ENCODE assay signal across 12 cellular contexts in genomic region chr20:21767739-21768223, GRCh38.
A peak's percentile ranks its signal among the peaks of the same experiment; 100 is the strongest.
DNase-seq lines count a peak whose midpoint lies in the region; ATAC-seq and TF ChIP-seq lines count a peak whose summit lies in the region.
"Had no signal": no experiment of that assay in that cellular context is flagged by ENCODE, and none has a peak within 500 bp of the region (broad histone marks: within the 10 kb centered on the region; RNA-seq: fewer than 3 reads in every experiment).

No MANE protein-coding gene starts in this region.

- DNase-seq in DND-41 (no peak), HK-2 (ENCODE audit: unreplicated experiment) (peak; percentile 24), WERI-Rb-1 (peak; percentile 8), left lobe of liver (ENCODE audit: low spot score) (no peak), middle frontal gyrus (ENCODE audit: extremely low spot score, low spot score) (no peak), GF-D8 (lab: John Stamatoyannopoulos, UW) (no peak), DMS 273 treated with DMSO at 0.1 percent for 48 hours (lab: John Stamatoyannopoulos, UW) (no peak)
- DNase-seq: cerebellar nuclear complex, MV-4-11 had no signal

- no peak overlapping the region for H3K4me3 ChIP-seq in DND-41 (ENCODE audit: low read depth in 1 of 2, low read length in 2 of 2)
- H3K4me3 ChIP-seq in WERI-Rb-1 (ENCODE audit: low read depth, low read length), result no peak overlapping the region
- H3K4me3 ChIP-seq: SJSA1 had no signal

- H2AFZ ChIP-seq in DND-41 (ENCODE audit: low read depth, low read length), result no peak overlapping the region

- H3K27me3 ChIP-seq in DND-41 (ENCODE audit: insufficient read depth, low read length, poor library complexity) (no peaks in the 10 kb centered on the region), WERI-Rb-1 (ENCODE audit: insufficient read depth, low read depth, severe bottlenecking) (peaks cover 41% of the 10 kb centered on the region)
- H3K27me3 ChIP-seq: SJSA1 had no signal

- no peaks in the 10 kb centered on the region for H3K4me1 ChIP-seq in DND-41 (ENCODE audit: insufficient read depth, low read length)
- H3K4me1 ChIP-seq: SJSA1 had no signal

- H3K9me3 ChIP-seq in DND-41 (ENCODE audit: insufficient read depth, low read length, severe bottlenecking), result no peaks in the 10 kb centered on the region
- H3K9me3 ChIP-seq in WERI-Rb-1 (ENCODE audit: severe bottlenecking), result no peaks in the 10 kb centered on the region
- H3K9me3 ChIP-seq: neutrophil, SJSA1 had no signal

- H4K20me1 ChIP-seq in DND-41 (ENCODE audit: insufficient read depth, low read length), result no peaks in the 10 kb centered on the region

- no peaks in the 10 kb centered on the region for H3K79me2 ChIP-seq in DND-41 (ENCODE audit: insufficient read depth, low read length)

- peak; percentile 30 for TF ChIP-seq CTCF in DND-41 (IDR thresholded peaks at IDR 0.05; ENCODE audit: borderline replicate concordance, extremely low read depth, low read length, poor library complexity, severe bottlenecking)
- peak; percentile 54 for TF ChIP-seq CTCF in WERI-Rb-1 (IDR thresholded peaks at IDR 0.05; ENCODE audit: low read depth, low read length)

- ATAC-seq in DND-41 (ENCODE audit: insufficient read depth, low read depth) (no peak), left lobe of liver (peak; percentile 32), HG03520 (IDR thresholded peaks at IDR 0.05; ENCODE audit: unreplicated experiment) (no peak)

- H3K36me3 ChIP-seq in DND-41 (ENCODE audit: insufficient read depth, low read length) (no peaks in the 10 kb centered on the region), WERI-Rb-1 (no peaks in the 10 kb centered on the region)
- H3K36me3 ChIP-seq: neutrophil, SJSA1 had no signal

- H3K27ac ChIP-seq in DND-41 (ENCODE audit: low read length) (no peak overlapping the region), WERI-Rb-1 (no peak overlapping the region)
- H3K27ac ChIP-seq: neutrophil, SJSA1 had no signal

- no peak overlapping the region for H3K4me2 ChIP-seq in DND-41 (ENCODE audit: insufficient read depth, low read length)

- H3K9ac ChIP-seq in DND-41 (ENCODE audit: low read depth, low read length), result no peak overlapping the region

Comparison
In these comparisons a context has a peak if more than half of its experiments do, and no peak if none do; other contexts are left out.
1. DNase-seq: peak in HK-2 (single experiment) and WERI-Rb-1 (single experiment); none in DND-41 (single experiment), left lobe of liver (single experiment), middle frontal gyrus (single experiment), GF-D8 (single experiment) and DMS 273 treated with DMSO at 0.1 percent for 48 hours (single experiment).